ENCODE assay signal across 1 cellular context in the genomic region with DNA sequence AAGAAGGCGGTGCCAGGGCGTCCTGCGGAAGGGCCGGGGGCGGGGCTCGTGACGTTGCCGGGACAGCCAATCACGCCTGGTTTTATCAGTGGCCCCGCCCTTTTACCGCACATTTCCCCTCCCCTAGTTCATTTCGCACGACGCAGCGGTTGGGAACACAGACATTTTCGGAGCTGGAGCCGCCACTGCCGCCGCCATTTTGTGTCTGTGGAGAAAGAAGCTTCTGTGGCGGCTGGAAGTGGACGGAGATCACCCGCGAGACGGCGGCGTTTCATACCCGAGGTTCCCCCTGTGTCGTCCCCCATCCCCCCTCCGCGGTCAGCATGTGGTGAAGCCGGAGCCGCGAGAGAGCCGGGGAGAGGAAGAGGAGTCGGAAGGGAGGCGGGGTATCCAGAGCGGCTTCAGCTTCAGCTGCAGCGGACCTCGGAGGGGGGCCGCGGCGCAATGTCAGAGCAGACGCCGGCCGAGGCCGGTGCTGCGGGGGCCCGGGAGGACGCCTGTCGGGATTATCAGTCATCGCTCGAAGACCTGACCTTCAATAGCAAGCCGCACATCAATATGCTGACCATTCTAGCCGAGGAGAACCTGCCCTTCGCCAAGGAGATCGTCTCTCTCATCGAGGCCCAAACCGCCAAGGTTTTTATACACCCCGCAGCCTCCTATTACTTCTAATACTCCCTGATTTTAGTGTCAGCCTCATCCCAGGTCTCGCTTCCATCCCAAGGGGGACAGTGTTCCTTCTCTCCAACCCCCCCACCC.
TF ChIP-seq lines count a peak whose summit lies in the region.

A gene with protein sequence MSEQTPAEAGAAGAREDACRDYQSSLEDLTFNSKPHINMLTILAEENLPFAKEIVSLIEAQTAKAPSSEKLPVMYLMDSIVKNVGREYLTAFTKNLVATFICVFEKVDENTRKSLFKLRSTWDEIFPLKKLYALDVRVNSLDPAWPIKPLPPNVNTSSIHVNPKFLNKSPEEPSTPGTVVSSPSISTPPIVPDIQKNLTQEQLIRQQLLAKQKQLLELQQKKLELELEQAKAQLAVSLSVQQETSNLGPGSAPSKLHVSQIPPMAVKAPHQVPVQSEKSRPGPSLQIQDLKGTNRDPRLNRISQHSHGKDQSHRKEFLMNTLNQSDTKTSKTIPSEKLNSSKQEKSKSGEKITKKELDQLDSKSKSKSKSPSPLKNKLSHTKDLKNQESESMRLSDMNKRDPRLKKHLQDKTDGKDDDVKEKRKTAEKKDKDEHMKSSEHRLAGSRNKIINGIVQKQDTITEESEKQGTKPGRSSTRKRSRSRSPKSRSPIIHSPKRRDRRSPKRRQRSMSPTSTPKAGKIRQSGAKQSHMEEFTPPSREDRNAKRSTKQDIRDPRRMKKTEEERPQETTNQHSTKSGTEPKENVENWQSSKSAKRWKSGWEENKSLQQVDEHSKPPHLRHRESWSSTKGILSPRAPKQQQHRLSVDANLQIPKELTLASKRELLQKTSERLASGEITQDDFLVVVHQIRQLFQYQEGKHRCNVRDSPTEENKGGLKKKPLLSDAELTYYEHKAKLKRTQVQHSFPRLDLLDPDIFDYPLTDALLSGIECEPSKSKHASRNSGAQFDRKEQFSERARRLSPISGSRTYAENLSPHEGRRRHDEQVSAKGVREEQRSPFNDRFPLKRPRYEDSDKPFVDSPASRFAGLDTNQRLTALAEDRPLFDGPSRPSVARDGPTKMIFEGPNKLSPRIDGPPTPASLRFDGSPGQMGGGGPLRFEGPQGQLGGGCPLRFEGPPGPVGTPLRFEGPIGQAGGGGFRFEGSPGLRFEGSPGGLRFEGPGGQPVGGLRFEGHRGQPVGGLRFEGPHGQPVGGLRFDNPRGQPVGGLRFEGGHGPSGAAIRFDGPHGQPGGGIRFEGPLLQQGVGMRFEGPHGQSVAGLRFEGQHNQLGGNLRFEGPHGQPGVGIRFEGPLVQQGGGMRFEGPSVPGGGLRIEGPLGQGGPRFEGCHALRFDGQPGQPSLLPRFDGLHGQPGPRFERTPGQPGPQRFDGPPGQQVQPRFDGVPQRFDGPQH (N-terminal part only) (plus strand): TSS at position 136 of the 759 bp plus-strand sequence. CDS start 309 bp downstream, at position 445.

TF ChIP-seq in HEK293, 187 proteins besides CTCF, POLR2A, EP300 and RAD21 (continued from another document and continues in another):
- TF ChIP-seq, protein P1, sequence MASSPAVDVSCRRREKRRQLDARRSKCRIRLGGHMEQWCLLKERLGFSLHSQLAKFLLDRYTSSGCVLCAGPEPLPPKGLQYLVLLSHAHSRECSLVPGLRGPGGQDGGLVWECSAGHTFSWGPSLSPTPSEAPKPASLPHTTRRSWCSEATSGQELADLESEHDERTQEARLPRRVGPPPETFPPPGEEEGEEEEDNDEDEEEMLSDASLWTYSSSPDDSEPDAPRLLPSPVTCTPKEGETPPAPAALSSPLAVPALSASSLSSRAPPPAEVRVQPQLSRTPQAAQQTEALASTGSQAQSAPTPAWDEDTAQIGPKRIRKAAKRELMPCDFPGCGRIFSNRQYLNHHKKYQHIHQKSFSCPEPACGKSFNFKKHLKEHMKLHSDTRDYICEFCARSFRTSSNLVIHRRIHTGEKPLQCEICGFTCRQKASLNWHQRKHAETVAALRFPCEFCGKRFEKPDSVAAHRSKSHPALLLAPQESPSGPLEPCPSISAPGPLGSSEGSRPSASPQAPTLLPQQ (tag by site-specific recombination; IDR thresholded peaks at IDR 0.05), result no peak
- no peak for TF ChIP-seq ZNF239 (tag by site-specific recombination; IDR thresholded peaks at IDR 0.05)
- no peak for TF ChIP-seq EGR2 (tag by site-specific recombination; IDR thresholded peaks at IDR 0.05; ENCODE audit: low read depth)
- TF ChIP-seq ZNF510 (tag by site-specific recombination; IDR thresholded peaks at IDR 0.05; ENCODE audit: insufficient replicate concordance), result no peak
- no peak for TF ChIP-seq MYNN (tag by site-specific recombination; IDR thresholded peaks at IDR 0.05; ENCODE audit: borderline replicate concordance)
- no peak for TF ChIP-seq ZNF624 (tag by site-specific recombination; IDR thresholded peaks at IDR 0.05)
- TF ChIP-seq, protein P2, sequence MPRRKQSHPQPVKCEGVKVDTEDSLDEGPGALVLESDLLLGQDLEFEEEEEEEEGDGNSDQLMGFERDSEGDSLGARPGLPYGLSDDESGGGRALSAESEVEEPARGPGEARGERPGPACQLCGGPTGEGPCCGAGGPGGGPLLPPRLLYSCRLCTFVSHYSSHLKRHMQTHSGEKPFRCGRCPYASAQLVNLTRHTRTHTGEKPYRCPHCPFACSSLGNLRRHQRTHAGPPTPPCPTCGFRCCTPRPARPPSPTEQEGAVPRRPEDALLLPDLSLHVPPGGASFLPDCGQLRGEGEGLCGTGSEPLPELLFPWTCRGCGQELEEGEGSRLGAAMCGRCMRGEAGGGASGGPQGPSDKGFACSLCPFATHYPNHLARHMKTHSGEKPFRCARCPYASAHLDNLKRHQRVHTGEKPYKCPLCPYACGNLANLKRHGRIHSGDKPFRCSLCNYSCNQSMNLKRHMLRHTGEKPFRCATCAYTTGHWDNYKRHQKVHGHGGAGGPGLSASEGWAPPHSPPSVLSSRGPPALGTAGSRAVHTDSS (tag by site-specific recombination; IDR thresholded peaks at IDR 0.05), result peak; percentile 63
- TF ChIP-seq ZNF366 (tag by site-specific recombination; conservative IDR thresholded peaks at IDR 0.05), result no peak
- peak; percentile 22 for TF ChIP-seq KLF8 (tag by site-specific recombination; IDR thresholded peaks at IDR 0.05)
- no peak for TF ChIP-seq ZNF549 (tag by site-specific recombination; IDR thresholded peaks at IDR 0.05)
- TF ChIP-seq, protein P3, sequence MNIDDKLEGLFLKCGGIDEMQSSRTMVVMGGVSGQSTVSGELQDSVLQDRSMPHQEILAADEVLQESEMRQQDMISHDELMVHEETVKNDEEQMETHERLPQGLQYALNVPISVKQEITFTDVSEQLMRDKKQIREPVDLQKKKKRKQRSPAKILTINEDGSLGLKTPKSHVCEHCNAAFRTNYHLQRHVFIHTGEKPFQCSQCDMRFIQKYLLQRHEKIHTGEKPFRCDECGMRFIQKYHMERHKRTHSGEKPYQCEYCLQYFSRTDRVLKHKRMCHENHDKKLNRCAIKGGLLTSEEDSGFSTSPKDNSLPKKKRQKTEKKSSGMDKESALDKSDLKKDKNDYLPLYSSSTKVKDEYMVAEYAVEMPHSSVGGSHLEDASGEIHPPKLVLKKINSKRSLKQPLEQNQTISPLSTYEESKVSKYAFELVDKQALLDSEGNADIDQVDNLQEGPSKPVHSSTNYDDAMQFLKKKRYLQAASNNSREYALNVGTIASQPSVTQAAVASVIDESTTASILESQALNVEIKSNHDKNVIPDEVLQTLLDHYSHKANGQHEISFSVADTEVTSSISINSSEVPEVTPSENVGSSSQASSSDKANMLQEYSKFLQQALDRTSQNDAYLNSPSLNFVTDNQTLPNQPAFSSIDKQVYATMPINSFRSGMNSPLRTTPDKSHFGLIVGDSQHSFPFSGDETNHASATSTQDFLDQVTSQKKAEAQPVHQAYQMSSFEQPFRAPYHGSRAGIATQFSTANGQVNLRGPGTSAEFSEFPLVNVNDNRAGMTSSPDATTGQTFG (tag by site-specific recombination; IDR thresholded peaks at IDR 0.05; ENCODE audit: borderline replicate concordance), result no peak
- no peak for TF ChIP-seq ZNF76 (tag by site-specific recombination; IDR thresholded peaks at IDR 0.05; ENCODE audit: borderline replicate concordance, low read depth)
- no peak for TF ChIP-seq SETDB1 (IDR thresholded peaks at IDR 0.05; ENCODE audit: insufficient read length, low read length)
- TF ChIP-seq, protein P4, sequence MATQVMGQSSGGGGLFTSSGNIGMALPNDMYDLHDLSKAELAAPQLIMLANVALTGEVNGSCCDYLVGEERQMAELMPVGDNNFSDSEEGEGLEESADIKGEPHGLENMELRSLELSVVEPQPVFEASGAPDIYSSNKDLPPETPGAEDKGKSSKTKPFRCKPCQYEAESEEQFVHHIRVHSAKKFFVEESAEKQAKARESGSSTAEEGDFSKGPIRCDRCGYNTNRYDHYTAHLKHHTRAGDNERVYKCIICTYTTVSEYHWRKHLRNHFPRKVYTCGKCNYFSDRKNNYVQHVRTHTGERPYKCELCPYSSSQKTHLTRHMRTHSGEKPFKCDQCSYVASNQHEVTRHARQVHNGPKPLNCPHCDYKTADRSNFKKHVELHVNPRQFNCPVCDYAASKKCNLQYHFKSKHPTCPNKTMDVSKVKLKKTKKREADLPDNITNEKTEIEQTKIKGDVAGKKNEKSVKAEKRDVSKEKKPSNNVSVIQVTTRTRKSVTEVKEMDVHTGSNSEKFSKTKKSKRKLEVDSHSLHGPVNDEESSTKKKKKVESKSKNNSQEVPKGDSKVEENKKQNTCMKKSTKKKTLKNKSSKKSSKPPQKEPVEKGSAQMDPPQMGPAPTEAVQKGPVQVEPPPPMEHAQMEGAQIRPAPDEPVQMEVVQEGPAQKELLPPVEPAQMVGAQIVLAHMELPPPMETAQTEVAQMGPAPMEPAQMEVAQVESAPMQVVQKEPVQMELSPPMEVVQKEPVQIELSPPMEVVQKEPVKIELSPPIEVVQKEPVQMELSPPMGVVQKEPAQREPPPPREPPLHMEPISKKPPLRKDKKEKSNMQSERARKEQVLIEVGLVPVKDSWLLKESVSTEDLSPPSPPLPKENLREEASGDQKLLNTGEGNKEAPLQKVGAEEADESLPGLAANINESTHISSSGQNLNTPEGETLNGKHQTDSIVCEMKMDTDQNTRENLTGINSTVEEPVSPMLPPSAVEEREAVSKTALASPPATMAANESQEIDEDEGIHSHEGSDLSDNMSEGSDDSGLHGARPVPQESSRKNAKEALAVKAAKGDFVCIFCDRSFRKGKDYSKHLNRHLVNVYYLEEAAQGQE (tag by site-specific recombination; IDR thresholded peaks at IDR 0.05), result peak; percentile 11; the same call in 1 of the 2 replicates
- no peak for TF ChIP-seq RBAK (tag by site-specific recombination; IDR thresholded peaks at IDR 0.05)
- no peak for TF ChIP-seq ZNF23 (tag by site-specific recombination; IDR thresholded peaks at IDR 0.05; ENCODE audit: borderline replicate concordance)
- peak; percentile 27; the same call in 1 of the 2 replicates for TF ChIP-seq HOXD13 (CRISPR knock-in tag; IDR thresholded peaks at IDR 0.05; ENCODE audit: borderline replicate concordance)
- TF ChIP-seq MZF1 (tag by site-specific recombination; IDR thresholded peaks at IDR 0.05; ENCODE audit: borderline replicate concordance), result no peak
- no peak for TF ChIP-seq ZNF701 (tag by site-specific recombination; IDR thresholded peaks at IDR 0.05)
- TF ChIP-seq, protein P5, sequence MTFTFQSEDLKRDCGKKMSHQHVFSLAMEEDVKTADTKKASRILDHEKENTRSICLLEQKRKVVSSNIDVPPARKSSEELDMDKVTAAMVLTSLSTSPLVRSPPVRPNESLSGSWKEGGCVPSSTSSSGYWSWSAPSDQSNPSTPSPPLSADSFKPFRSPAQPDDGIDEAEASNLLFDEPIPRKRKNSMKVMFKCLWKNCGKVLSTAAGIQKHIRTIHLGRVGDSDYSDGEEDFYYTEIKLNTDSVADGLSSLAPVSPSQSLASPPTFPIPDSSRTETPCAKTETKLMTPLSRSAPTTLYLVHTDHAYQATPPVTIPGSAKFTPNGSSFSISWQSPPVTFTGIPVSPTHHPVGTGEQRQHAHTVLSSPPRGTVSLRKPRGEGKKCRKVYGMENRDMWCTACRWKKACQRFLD (tag by site-specific recombination; IDR thresholded peaks at IDR 0.05), result no peak
- TF ChIP-seq ZNF266 (tag by site-specific recombination; IDR thresholded peaks at IDR 0.05; ENCODE audit: low read depth), result no peak
- no peak for TF ChIP-seq ZNF404 (tag by site-specific recombination; IDR thresholded peaks at IDR 0.05)
- no peak for TF ChIP-seq ZNF202 (tag by site-specific recombination; IDR thresholded peaks at IDR 0.05; ENCODE audit: borderline replicate concordance)
- no peak for TF ChIP-seq ZNF155 (tag by site-specific recombination; IDR thresholded peaks at IDR 0.05)
- no peak for TF ChIP-seq ZNF664 (tag by site-specific recombination; IDR thresholded peaks at IDR 0.05)
- TF ChIP-seq, protein P6, sequence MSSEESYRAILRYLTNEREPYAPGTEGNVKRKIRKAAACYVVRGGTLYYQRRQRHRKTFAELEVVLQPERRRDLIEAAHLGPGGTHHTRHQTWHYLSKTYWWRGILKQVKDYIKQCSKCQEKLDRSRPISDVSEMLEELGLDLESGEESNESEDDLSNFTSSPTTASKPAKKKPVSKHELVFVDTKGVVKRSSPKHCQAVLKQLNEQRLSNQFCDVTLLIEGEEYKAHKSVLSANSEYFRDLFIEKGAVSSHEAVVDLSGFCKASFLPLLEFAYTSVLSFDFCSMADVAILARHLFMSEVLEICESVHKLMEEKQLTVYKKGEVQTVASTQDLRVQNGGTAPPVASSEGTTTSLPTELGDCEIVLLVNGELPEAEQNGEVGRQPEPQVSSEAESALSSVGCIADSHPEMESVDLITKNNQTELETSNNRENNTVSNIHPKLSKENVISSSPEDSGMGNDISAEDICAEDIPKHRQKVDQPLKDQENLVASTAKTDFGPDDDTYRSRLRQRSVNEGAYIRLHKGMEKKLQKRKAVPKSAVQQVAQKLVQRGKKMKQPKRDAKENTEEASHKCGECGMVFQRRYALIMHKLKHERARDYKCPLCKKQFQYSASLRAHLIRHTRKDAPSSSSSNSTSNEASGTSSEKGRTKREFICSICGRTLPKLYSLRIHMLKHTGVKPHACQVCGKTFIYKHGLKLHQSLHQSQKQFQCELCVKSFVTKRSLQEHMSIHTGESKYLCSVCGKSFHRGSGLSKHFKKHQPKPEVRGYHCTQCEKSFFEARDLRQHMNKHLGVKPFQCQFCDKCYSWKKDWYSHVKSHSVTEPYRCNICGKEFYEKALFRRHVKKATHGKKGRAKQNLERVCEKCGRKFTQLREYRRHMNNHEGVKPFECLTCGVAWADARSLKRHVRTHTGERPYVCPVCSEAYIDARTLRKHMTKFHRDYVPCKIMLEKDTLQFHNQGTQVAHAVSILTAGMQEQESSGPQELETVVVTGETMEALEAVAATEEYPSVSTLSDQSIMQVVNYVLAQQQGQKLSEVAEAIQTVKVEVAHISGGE (tag by site-specific recombination; conservative IDR thresholded peaks at IDR 0.05; ENCODE audit: low read depth), result no peak
- no peak for TF ChIP-seq ZNF24 (tag by site-specific recombination; IDR thresholded peaks at IDR 0.05)
- TF ChIP-seq MEIS1 (CRISPR knock-in tag; IDR thresholded peaks at IDR 0.05; ENCODE audit: borderline replicate concordance), result no peak
- TF ChIP-seq ZNF501 (tag by site-specific recombination; IDR thresholded peaks at IDR 0.05), result peak; percentile 69; the same call in 1 of the 2 replicates
- TF ChIP-seq ZNF221 (tag by site-specific recombination; IDR thresholded peaks at IDR 0.05; ENCODE audit: borderline replicate concordance), result no peak
- TF ChIP-seq, protein P7, sequence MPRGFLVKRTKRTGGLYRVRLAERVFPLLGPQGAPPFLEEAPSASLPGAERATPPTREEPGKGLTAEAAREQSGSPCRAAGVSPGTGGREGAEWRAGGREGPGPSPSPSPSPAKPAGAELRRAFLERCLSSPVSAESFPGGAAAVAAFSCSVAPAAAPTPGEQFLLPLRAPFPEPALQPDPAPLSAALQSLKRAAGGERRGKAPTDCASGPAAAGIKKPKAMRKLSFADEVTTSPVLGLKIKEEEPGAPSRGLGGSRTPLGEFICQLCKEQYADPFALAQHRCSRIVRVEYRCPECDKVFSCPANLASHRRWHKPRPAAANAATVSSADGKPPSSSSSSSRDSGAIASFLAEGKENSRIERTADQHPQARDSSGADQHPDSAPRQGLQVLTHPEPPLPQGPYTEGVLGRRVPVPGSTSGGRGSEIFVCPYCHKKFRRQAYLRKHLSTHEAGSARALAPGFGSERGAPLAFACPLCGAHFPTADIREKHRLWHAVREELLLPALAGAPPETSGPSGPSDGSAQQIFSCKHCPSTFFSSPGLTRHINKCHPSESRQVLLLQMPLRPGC (tag by site-specific recombination; IDR thresholded peaks at IDR 0.05), result peak; percentile 29; the same call in 1 of the 2 replicates
- TF ChIP-seq ZNF629 (tag by site-specific recombination; IDR thresholded peaks at IDR 0.05), result peak; percentile 30; the same call in 1 of the 2 replicates
- no peak for TF ChIP-seq ZNF521 (tag by site-specific recombination; IDR thresholded peaks at IDR 0.05)
- TF ChIP-seq ZNF174 (tag by site-specific recombination; IDR thresholded peaks at IDR 0.05), result no peak
- TF ChIP-seq BCL11B (tag by site-specific recombination; IDR thresholded peaks at IDR 0.05; ENCODE audit: low read depth), result no peak
